ENCODE assay signal across 2 cellular contexts in the genomic region with DNA sequence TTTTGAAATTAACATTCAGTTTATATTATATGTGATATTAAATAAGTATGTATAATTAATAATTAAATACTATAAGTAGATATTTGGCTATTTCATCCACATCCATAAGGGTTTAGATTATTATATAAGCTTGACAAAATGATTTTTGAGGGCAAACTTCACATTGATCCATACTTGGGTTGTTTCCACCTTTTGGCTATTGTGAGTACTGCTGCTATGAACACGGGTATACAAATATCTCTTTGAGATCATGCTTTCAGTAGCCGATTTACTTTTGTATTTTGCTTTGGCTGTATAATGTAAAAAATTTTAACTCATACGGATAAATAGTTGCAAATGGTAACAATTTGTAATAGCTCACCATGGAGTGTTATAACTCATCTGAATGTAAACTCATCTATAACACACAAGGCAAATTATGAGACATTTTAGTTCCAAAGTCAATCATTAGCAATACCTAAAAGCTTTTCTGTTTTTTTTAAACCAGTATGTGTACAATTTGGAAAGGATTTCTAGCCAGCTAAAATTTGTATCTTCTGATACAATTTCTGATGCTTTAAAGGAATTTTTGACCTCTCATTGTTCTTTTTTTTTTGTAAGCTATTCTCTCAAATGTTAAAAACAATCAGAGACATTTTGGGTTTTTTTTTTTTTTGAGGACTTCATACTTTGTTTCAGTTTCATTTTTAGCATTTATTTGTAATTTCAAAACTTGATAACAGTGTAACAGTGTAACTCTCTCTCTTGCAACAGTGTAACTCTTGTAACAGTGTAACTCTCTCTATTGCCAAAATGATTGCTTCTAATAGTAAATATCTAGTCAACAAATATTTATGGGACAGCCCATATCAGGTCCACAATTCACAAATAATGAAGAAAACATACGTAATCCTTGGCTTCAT.
TF ChIP-seq lines count a peak whose summit lies in the region.

No MANE protein-coding gene starts in this region.

TF ChIP-seq in liver, 16 proteins besides CTCF, POLR2A, EP300 and RAD21:
- TF ChIP-seq NR2F2 (IDR thresholded peaks at IDR 0.05) (no peak), EGR1 (IDR thresholded peaks at IDR 0.05; ENCODE audit: low read depth in 2 of 2) (no peak), FOXA2 (IDR thresholded peaks at IDR 0.05) (no peak), HNF4A (conservative IDR thresholded peaks at IDR 0.05) (no peak), SP1 (IDR thresholded peaks at IDR 0.05) (no peak), HNF4G (IDR thresholded peaks at IDR 0.05) (no peak), TAF1 (conservative IDR thresholded peaks at IDR 0.05) (no peak)
- TF ChIP-seq, protein P1, sequence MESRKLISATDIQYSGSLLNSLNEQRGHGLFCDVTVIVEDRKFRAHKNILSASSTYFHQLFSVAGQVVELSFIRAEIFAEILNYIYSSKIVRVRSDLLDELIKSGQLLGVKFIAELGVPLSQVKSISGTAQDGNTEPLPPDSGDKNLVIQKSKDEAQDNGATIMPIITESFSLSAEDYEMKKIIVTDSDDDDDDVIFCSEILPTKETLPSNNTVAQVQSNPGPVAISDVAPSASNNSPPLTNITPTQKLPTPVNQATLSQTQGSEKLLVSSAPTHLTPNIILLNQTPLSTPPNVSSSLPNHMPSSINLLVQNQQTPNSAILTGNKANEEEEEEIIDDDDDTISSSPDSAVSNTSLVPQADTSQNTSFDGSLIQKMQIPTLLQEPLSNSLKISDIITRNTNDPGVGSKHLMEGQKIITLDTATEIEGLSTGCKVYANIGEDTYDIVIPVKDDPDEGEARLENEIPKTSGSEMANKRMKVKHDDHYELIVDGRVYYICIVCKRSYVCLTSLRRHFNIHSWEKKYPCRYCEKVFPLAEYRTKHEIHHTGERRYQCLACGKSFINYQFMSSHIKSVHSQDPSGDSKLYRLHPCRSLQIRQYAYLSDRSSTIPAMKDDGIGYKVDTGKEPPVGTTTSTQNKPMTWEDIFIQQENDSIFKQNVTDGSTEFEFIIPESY (IDR thresholded peaks at IDR 0.05): no peak
- TF ChIP-seq, protein P2, sequence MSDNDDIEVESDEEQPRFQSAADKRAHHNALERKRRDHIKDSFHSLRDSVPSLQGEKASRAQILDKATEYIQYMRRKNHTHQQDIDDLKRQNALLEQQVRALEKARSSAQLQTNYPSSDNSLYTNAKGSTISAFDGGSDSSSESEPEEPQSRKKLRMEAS (IDR thresholded peaks at IDR 0.05): no peak

TF ChIP-seq in HepG2, 621 proteins besides CTCF, POLR2A, EP300 and RAD21:
- TF ChIP-seq NFE2L2 (IDR thresholded peaks at IDR 0.05; ENCODE audit: low read length) (no peak), ZNF484 (CRISPR knock-in tag; IDR thresholded peaks at IDR 0.05; ENCODE audit: borderline replicate concordance, low read depth) (no peak), CEBPB (IDR thresholded peaks at IDR 0.05; ENCODE audit: borderline replicate concordance, low read depth, low read length) (no peak), SALL1 (CRISPR knock-in tag; IDR thresholded peaks at IDR 0.05) (no peak), ZNF121 (CRISPR knock-in tag; IDR thresholded peaks at IDR 0.05) (no peak), NR2C2 (CRISPR knock-in tag; IDR thresholded peaks at IDR 0.05; ENCODE audit: borderline replicate concordance) (no peak), MBD4 (IDR thresholded peaks at IDR 0.05; ENCODE audit: borderline replicate concordance, low read length) (no peak), IRF2 (CRISPR knock-in tag; IDR thresholded peaks at IDR 0.05) (no peak)
- TF ChIP-seq, protein P3, sequence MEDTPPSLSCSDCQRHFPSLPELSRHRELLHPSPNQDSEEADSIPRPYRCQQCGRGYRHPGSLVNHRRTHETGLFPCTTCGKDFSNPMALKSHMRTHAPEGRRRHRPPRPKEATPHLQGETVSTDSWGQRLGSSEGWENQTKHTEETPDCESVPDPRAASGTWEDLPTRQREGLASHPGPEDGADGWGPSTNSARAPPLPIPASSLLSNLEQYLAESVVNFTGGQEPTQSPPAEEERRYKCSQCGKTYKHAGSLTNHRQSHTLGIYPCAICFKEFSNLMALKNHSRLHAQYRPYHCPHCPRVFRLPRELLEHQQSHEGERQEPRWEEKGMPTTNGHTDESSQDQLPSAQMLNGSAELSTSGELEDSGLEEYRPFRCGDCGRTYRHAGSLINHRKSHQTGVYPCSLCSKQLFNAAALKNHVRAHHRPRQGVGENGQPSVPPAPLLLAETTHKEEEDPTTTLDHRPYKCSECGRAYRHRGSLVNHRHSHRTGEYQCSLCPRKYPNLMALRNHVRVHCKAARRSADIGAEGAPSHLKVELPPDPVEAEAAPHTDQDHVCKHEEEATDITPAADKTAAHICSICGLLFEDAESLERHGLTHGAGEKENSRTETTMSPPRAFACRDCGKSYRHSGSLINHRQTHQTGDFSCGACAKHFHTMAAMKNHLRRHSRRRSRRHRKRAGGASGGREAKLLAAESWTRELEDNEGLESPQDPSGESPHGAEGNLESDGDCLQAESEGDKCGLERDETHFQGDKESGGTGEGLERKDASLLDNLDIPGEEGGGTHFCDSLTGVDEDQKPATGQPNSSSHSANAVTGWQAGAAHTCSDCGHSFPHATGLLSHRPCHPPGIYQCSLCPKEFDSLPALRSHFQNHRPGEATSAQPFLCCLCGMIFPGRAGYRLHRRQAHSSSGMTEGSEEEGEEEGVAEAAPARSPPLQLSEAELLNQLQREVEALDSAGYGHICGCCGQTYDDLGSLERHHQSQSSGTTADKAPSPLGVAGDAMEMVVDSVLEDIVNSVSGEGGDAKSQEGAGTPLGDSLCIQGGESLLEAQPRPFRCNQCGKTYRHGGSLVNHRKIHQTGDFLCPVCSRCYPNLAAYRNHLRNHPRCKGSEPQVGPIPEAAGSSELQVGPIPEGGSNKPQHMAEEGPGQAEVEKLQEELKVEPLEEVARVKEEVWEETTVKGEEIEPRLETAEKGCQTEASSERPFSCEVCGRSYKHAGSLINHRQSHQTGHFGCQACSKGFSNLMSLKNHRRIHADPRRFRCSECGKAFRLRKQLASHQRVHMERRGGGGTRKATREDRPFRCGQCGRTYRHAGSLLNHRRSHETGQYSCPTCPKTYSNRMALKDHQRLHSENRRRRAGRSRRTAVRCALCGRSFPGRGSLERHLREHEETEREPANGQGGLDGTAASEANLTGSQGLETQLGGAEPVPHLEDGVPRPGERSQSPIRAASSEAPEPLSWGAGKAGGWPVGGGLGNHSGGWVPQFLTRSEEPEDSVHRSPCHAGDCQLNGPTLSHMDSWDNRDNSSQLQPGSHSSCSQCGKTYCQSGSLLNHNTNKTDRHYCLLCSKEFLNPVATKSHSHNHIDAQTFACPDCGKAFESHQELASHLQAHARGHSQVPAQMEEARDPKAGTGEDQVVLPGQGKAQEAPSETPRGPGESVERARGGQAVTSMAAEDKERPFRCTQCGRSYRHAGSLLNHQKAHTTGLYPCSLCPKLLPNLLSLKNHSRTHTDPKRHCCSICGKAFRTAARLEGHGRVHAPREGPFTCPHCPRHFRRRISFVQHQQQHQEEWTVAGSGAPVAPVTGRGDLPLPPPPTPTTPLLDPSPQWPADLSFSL (CRISPR knock-in tag; IDR thresholded peaks at IDR 0.05): no peak
- TF ChIP-seq, protein P4, sequence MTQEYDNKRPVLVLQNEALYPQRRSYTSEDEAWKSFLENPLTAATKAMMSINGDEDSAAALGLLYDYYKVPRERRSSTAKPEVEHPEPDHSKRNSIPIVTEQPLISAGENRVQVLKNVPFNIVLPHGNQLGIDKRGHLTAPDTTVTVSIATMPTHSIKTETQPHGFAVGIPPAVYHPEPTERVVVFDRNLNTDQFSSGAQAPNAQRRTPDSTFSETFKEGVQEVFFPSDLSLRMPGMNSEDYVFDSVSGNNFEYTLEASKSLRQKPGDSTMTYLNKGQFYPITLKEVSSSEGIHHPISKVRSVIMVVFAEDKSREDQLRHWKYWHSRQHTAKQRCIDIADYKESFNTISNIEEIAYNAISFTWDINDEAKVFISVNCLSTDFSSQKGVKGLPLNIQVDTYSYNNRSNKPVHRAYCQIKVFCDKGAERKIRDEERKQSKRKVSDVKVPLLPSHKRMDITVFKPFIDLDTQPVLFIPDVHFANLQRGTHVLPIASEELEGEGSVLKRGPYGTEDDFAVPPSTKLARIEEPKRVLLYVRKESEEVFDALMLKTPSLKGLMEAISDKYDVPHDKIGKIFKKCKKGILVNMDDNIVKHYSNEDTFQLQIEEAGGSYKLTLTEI (CRISPR knock-in tag; conservative IDR thresholded peaks at IDR 0.05): no peak
- TF ChIP-seq, protein P5, sequence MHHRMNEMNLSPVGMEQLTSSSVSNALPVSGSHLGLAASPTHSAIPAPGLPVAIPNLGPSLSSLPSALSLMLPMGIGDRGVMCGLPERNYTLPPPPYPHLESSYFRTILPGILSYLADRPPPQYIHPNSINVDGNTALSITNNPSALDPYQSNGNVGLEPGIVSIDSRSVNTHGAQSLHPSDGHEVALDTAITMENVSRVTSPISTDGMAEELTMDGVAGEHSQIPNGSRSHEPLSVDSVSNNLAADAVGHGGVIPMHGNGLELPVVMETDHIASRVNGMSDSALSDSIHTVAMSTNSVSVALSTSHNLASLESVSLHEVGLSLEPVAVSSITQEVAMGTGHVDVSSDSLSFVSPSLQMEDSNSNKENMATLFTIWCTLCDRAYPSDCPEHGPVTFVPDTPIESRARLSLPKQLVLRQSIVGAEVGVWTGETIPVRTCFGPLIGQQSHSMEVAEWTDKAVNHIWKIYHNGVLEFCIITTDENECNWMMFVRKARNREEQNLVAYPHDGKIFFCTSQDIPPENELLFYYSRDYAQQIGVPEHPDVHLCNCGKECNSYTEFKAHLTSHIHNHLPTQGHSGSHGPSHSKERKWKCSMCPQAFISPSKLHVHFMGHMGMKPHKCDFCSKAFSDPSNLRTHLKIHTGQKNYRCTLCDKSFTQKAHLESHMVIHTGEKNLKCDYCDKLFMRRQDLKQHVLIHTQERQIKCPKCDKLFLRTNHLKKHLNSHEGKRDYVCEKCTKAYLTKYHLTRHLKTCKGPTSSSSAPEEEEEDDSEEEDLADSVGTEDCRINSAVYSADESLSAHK (CRISPR knock-in tag; IDR thresholded peaks at IDR 0.05; ENCODE audit: borderline replicate concordance): no peak
TF ChIP-seq in HepG2: peak in this region for 0.
